Comparison of ENCODE assay signal across 9 cellular contexts in the genomic region with DNA sequence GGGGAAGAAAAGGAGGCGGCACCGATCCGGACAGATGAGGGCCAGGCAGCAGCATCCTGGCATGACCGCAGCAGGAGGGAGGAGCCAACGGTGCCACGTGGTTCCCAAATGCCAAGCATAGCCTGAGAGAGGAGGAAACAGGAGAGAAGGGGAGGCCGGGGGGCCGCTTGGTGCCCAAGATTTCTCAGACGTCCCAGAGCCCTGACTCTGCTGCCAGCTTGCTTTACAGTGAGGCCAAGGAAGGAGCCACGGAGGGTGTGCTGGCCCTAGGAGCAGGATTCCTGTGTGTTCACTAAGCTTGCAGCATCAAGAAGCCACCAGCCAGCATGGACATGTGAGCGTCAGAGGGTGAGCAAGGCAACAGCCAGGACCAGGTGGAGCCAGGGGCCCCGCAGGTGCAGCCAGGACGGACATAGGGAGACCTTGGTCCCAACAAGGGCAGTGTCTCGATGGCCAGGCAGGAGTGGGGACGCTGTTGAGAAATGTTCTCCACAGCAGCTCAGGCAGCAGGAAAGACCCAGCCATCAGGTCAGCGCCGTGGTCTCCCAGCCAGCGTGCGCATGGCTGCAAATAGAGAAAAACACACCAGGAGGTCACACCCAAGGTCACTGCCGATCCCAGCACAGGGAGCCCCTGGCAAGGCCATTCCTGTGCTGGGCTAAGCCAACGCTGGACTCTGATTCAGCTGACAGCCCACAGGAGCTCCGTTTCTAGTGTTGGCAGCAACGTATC.
A peak's percentile ranks its signal among the peaks of the same experiment; 100 is the strongest.
DNase-seq lines count a peak whose midpoint lies in the region; ATAC-seq and TF ChIP-seq lines count a peak whose summit lies in the region.
"Had no signal": no experiment of that assay in that cellular context is flagged by ENCODE, and none has a peak within 500 bp of the region (broad histone marks: within the 10 kb centered on the region; RNA-seq: fewer than 3 reads in every experiment).

No MANE protein-coding gene starts in this region.

- TF ChIP-seq CTCF in nephron progenitor cell (IDR thresholded peaks at IDR 0.05): no peak

- H3K36me3 ChIP-seq in BLaER1: no peaks in the 10 kb centered on the region
- H3K36me3 ChIP-seq: HAP-1 had no signal

- peaks cover 25% of the 10 kb centered on the region for H3K27me3 Mint-ChIP-seq in nephron progenitor cell (ENCODE audit: low read depth, poor library complexity)

- no peaks in the 10 kb centered on the region for H4K20me1 ChIP-seq in BLaER1

- peak overlapping the region; percentile 79 for H3K4me2 ChIP-seq in BLaER1

- H3K27ac Mint-ChIP-seq in nephron progenitor cell: peak overlapping the region; percentile 86

- H3K27me3 ChIP-seq in BLaER1: no peaks in the 10 kb centered on the region

- peak overlapping the region; percentile 56 for H3K27ac ChIP-seq in BLaER1

- H3K9me3 Mint-ChIP-seq in nephron progenitor cell: peaks cover 18% of the 10 kb centered on the region

- H3K9me3 ChIP-seq in BLaER1: peaks cover 23% of the 10 kb centered on the region
- H3K9me3 ChIP-seq: HAP-1 had no signal

- peak overlapping the region; percentile 60; the same call in 1 of the 2 replicates for H3K9ac ChIP-seq in BLaER1

- DNase-seq in central memory CD4-positive, alpha-beta T cell: peak; percentile 12
- DNase-seq in nephron progenitor cell: no peak
- no peak for DNase-seq in SK-N-DZ (ENCODE audit: low spot score)
- DNase-seq in midbrain (lab: John Stamatoyannopoulos, UW): no peak
- no peak for DNase-seq in NCI-H1436 (lab: John Stamatoyannopoulos, UW)

- H3K4me1 Mint-ChIP-seq in nephron progenitor cell: peaks cover 50% of the 10 kb centered on the region

- peaks cover 61% of the 10 kb centered on the region for H3K4me1 ChIP-seq in BLaER1
- H3K4me1 ChIP-seq: HAP-1 had no signal

- H3K4me3 Mint-ChIP-seq in nephron progenitor cell: no peak overlapping the region

- peaks cover 10% of the 10 kb centered on the region for H3K36me3 Mint-ChIP-seq in nephron progenitor cell (ENCODE audit: low read depth)

- peak; percentile 13 for ATAC-seq in HG03342 (IDR thresholded peaks at IDR 0.05; ENCODE audit: unreplicated experiment)
- ATAC-seq in GM21529 (IDR thresholded peaks at IDR 0.05; ENCODE audit: unreplicated experiment): no peak

- H3K4me3 ChIP-seq in BLaER1: no peak overlapping the region
- H3K4me3 ChIP-seq: HAP-1 had no signal
